Comparison of ENCODE assay signal across 1 cellular context in the genomic region with DNA sequence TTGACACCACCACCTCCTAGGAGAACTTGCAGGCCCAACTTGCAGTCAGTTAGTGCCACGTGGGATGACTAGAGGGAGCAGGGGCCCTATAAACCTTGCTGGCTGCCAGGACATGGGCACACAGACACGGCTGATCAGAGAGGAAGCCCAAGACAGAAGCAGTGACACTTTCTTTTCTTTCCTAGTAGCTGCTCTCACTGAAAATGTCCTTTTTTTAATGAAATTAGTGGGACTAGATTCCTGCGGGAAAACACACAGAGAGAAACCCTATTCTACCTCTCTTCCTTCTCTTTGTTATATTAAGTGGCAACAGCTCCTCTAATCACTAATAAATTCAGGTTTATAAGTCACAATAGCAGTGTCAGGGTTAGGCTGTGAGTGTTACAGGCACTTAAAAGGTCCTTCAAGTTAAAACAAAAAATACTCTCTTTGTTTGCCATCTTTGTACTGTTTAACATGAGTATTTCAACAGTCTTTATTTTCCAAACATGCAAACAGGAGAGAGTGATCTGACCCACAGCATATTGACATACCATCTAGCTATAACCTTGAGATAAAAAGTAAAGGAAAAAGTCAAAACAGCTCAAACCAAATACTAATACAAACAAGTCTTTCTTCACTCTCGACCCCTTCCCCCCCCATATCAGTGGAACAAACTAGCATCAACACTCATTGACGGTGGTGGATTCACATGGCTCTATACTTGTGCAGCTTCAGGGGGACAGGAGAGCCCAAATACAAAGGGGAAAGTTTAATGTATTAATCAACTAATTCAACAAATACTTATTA.
TF ChIP-seq lines count a peak whose summit lies in the region.

No MANE protein-coding gene starts in this region.

TF ChIP-seq in HepG2, 621 proteins besides CTCF, POLR2A, EP300 and RAD21 (continued from another document and continues in another):
- TF ChIP-seq SRF (IDR thresholded peaks at IDR 0.05; ENCODE audit: low read depth, low read length) = peak; percentile 1; the same call in 1 of the 2 replicates
- TF ChIP-seq CREBL2 (CRISPR knock-in tag; IDR thresholded peaks at IDR 0.05; ENCODE audit: borderline replicate concordance) = no peak
- no peak for TF ChIP-seq ZNF263 (CRISPR knock-in tag; IDR thresholded peaks at IDR 0.05)
- TF ChIP-seq HHEX (CRISPR knock-in tag; IDR thresholded peaks at IDR 0.05) = peak; percentile 92
- TF ChIP-seq FOXK1 (CRISPR knock-in tag; IDR thresholded peaks at IDR 0.05; ENCODE audit: borderline replicate concordance, low read depth) = peak; percentile 94
- no peak for TF ChIP-seq NONO (IDR thresholded peaks at IDR 0.05)
- peak; percentile 68 for TF ChIP-seq NONO (CRISPR knock-in tag; conservative IDR thresholded peaks at IDR 0.05)
- TF ChIP-seq REXO4 (CRISPR knock-in tag; IDR thresholded peaks at IDR 0.05; ENCODE audit: borderline replicate concordance) = no peak
- TF ChIP-seq EHMT2 (IDR thresholded peaks at IDR 0.05; ENCODE audit: borderline replicate concordance, low read depth, low read length) = 0 out of 2 replicates have a peak, but pooled peaks have one; percentile 7
- peak; percentile 89 for TF ChIP-seq ZNF710 (CRISPR knock-in tag; IDR thresholded peaks at IDR 0.05; ENCODE audit: borderline replicate concordance)
- TF ChIP-seq SMAD3 (CRISPR knock-in tag; IDR thresholded peaks at IDR 0.05) = peak; percentile 95
- TF ChIP-seq ZNF607 (CRISPR knock-in tag; IDR thresholded peaks at IDR 0.05; ENCODE audit: borderline replicate concordance) = peak; percentile 56; the same call in 1 of the 2 replicates
- TF ChIP-seq, protein P1, sequence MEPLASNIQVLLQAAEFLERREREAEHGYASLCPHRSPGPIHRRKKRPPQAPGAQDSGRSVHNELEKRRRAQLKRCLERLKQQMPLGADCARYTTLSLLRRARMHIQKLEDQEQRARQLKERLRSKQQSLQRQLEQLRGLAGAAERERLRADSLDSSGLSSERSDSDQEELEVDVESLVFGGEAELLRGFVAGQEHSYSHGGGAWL (CRISPR knock-in tag; IDR thresholded peaks at IDR 0.05) = peak; percentile 58; the same call in 1 of the 2 replicates
- peak; percentile 79 for TF ChIP-seq ATF2 (CRISPR knock-in tag; IDR thresholded peaks at IDR 0.05)
- TF ChIP-seq DDIT3 (CRISPR knock-in tag; IDR thresholded peaks at IDR 0.05) = no peak
- peak; percentile 99 for TF ChIP-seq FOXO1 (CRISPR knock-in tag; IDR thresholded peaks at IDR 0.05)
- TF ChIP-seq PHF21A (CRISPR knock-in tag; IDR thresholded peaks at IDR 0.05) = peak; percentile 66; the same call in 1 of the 2 replicates
- TF ChIP-seq SAP130 (CRISPR knock-in tag; IDR thresholded peaks at IDR 0.05; ENCODE audit: low read depth) = peak; percentile 85
- 0 out of 2 replicates have a peak, but pooled peaks have one; percentile 35 for TF ChIP-seq HOXA9 (CRISPR knock-in tag; IDR thresholded peaks at IDR 0.05; ENCODE audit: borderline replicate concordance)
- TF ChIP-seq TAF1 (CRISPR knock-in tag; IDR thresholded peaks at IDR 0.05) = peak; percentile 56; the same call in 1 of the 2 replicates
- TF ChIP-seq ZNF746 (CRISPR knock-in tag; IDR thresholded peaks at IDR 0.05) = peak; percentile 34; the same call in 1 of the 2 replicates
- 0 out of 2 replicates have a peak, but pooled peaks have one; percentile 62 for TF ChIP-seq SMYD3 (CRISPR knock-in tag; IDR thresholded peaks at IDR 0.05)
- no peak for TF ChIP-seq ZBTB40 (IDR thresholded peaks at IDR 0.05)
- peak; percentile 65; the same call in 1 of the 2 replicates for TF ChIP-seq ZBTB40 (CRISPR knock-in tag; IDR thresholded peaks at IDR 0.05)
- TF ChIP-seq KLF11 (CRISPR knock-in tag; IDR thresholded peaks at IDR 0.05) = peak; percentile 23; the same call in 1 of the 2 replicates
- peak; percentile 93 for TF ChIP-seq FOXP1 (IDR thresholded peaks at IDR 0.05)
- TF ChIP-seq FOXP1 (CRISPR knock-in tag; IDR thresholded peaks at IDR 0.05) = peak; percentile 99
- TF ChIP-seq, protein P2, sequence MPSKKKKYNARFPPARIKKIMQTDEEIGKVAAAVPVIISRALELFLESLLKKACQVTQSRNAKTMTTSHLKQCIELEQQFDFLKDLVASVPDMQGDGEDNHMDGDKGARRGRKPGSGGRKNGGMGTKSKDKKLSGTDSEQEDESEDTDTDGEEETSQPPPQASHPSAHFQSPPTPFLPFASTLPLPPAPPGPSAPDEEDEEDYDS (CRISPR knock-in tag; IDR thresholded peaks at IDR 0.05) = peak; percentile 85
- 0 out of 2 replicates have a peak, but pooled peaks have one; percentile 47 for TF ChIP-seq PBX2 (CRISPR knock-in tag; IDR thresholded peaks at IDR 0.05)
- TF ChIP-seq, protein P3, sequence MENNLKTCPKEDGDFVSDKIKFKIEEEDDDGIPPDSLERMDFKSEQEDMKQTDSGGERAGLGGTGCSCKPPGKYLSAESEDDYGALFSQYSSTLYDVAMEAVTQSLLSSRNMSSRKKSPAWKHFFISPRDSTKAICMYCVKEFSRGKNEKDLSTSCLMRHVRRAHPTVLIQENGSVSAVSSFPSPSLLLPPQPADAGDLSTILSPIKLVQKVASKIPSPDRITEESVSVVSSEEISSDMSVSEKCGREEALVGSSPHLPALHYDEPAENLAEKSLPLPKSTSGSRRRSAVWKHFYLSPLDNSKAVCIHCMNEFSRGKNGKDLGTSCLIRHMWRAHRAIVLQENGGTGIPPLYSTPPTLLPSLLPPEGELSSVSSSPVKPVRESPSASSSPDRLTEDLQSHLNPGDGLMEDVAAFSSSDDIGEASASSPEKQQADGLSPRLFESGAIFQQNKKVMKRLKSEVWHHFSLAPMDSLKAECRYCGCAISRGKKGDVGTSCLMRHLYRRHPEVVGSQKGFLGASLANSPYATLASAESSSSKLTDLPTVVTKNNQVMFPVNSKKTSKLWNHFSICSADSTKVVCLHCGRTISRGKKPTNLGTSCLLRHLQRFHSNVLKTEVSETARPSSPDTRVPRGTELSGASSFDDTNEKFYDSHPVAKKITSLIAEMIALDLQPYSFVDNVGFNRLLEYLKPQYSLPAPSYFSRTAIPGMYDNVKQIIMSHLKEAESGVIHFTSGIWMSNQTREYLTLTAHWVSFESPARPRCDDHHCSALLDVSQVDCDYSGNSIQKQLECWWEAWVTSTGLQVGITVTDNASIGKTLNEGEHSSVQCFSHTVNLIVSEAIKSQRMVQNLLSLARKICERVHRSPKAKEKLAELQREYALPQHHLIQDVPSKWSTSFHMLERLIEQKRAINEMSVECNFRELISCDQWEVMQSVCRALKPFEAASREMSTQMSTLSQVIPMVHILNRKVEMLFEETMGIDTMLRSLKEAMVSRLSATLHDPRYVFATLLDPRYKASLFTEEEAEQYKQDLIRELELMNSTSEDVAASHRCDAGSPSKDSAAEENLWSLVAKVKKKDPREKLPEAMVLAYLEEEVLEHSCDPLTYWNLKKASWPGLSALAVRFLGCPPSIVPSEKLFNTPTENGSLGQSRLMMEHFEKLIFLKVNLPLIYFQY (CRISPR knock-in tag; IDR thresholded peaks at IDR 0.05; ENCODE audit: borderline replicate concordance) = no peak
- peak; percentile 94 for TF ChIP-seq GATAD2A (CRISPR knock-in tag; IDR thresholded peaks at IDR 0.05)
- TF ChIP-seq GTF3A (CRISPR knock-in tag; conservative IDR thresholded peaks at IDR 0.05) = 0 out of 2 replicates have a peak, but pooled peaks have one; percentile 76
